In the genomic region with DNA sequence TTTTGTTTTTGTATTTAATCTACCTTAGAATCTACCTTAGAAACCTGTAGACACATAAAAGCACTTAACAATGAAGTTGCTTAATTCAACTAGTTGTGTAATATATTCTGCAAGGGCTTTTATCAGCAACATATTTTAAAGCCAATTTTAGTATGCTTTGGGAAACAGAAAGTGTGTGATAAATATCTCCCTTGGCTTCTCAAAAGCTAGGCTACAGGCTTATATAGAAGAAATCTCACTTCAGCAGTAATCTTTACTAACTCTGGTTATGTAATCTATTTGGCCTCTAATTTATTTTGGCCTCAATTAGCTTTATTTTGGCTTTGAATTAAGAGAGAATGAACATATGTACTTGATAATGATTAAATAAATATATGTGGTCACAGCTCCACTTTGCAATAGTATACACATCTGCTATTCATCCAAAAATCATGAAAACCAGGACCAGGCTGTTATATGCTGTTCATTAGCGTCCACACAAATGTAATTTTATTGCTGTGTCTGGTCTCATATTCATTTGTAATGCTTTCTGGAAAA, we compare ENCODE assay signal across 22 cellular contexts. TPM values are rescaled to one million over a fixed set of nuclear protein-coding genes. Genes with fewer than 3 reads are reported as not detected.
DNase-seq lines count a peak whose midpoint lies in the region; ATAC-seq, FAIRE-seq and TF ChIP-seq lines count a peak whose summit lies in the region.
"Had no signal": no experiment of that assay in that cellular context is flagged by ENCODE, and none has a peak within 500 bp of the region (broad histone marks: within the 10 kb centered on the region; RNA-seq: fewer than 3 reads in every experiment).

No MANE protein-coding gene starts in this region.

- no peaks in the 10 kb centered on the region for H3K27me3 ChIP-seq in K562 (ENCODE audit: control insufficient read depth in 2 of 2, insufficient read depth in 2 of 2, low read length in 2 of 2)
- H3K27me3 ChIP-seq in upper lobe of right lung, result no peaks in the 10 kb centered on the region
- H3K27me3 ChIP-seq: adrenal gland, BE2C, esophagus muscularis mucosa had no signal

- BruUV-seq in K562 (replicated peaks; lab: Mats Ljungman, UMichigan), result no TSS peak

- WGBS in K562 (ENCODE audit: insufficient coverage, low coverage, missing lambda C conversion rate), result 67% methylated on average over 1 of the region's 1 CpG

- H3K9me3 ChIP-seq in K562 (replicated peaks; ENCODE audit: control insufficient read depth, insufficient read depth, low read depth, low read length) (no peaks in the 10 kb centered on the region), upper lobe of right lung (no peaks in the 10 kb centered on the region)
- H3K9me3 ChIP-seq: adrenal gland, BE2C had no signal

- H3K27ac ChIP-seq in K562 (ENCODE audit: extremely low read depth, low read depth, low read length), result no peak overlapping the region
- peak overlapping the region; percentile 1 for H3K27ac ChIP-seq in upper lobe of right lung
- H3K27ac ChIP-seq: adrenal gland, coronary artery, esophagus muscularis mucosa had no signal

- H3K4me2 ChIP-seq in K562 (ENCODE audit: insufficient read depth, low read length), result no peak overlapping the region

- peak; percentile 38 for DNase-seq in NOMO-1 treated with DMSO at 0.1 percent for 48 hours (lab: John Stamatoyannopoulos, UW; ENCODE audit: unreplicated experiment)
- DNase-seq in NOMO-1 treated with dmso at 0.1 percent for 144 hours (lab: John Stamatoyannopoulos, UW; ENCODE audit: unreplicated experiment), result no peak
- no peak for DNase-seq in K562 (ENCODE audit: extremely low read depth in 1 of 4, low spot score in 3 of 4)
- peak; percentile 27 for DNase-seq in iris pigment epithelial cell (ENCODE audit: low read depth)
- DNase-seq in upper lobe of right lung, result no peak
- no peak for DNase-seq in NCI-H82 treated with DMSO at 0.1 percent for 48 hours (lab: John Stamatoyannopoulos, UW; ENCODE audit: unreplicated experiment)
- DNase-seq: activated CD4-positive, CD25-positive, alpha-beta regulatory T cell treated with anti-CD3 and anti-CD28 coated beads, Interleukin-2, amount 50 U/mL, for 72 hours; activated T-cell treated with anti-CD3 and anti-CD28 coated beads, Interleukin-2, amount 50 U/mL, for 1 hour; adrenal gland; BE2C; effector memory CD8-positive, alpha-beta T cell; mesenchymal stem cell; NCI-H1694 treated with DMSO at 0.1 percent for 48 hours; NCI-H774; SIG-M5; stimulated activated CD8-positive, alpha-beta memory T cell treated with anti-CD3 and anti-CD28 coated beads, Interleukin-4, amount 100 ng/mL, for 48 hours had no signal

- no peak for TF ChIP-seq EP300 in K562 (IDR thresholded peaks at IDR 0.05; ENCODE audit: low read length)

- H3K36me3 ChIP-seq in K562 (ENCODE audit: control insufficient read depth, insufficient read depth, low read length) (no peaks in the 10 kb centered on the region), upper lobe of right lung (no peaks in the 10 kb centered on the region)
- H3K36me3 ChIP-seq: adrenal gland, BE2C, esophagus muscularis mucosa had no signal

- in situ Hi-C loops in K562 (cut with MboI), result no loop called here

- H3K79me2 ChIP-seq in K562 (ENCODE audit: control insufficient read depth, insufficient read depth, low read length), result peaks cover 77% of the 10 kb centered on the region

- no peak for TF ChIP-seq CTCF in K562 (IDR thresholded peaks at IDR 0.05 in 2 of 3, conservative IDR thresholded peaks at IDR 0.05 in 1 of 3; ENCODE audit: insufficient read depth in 2 of 3, low read depth in 1 of 3, low read length in 3 of 3)
- TF ChIP-seq CTCF in upper lobe of right lung (IDR thresholded peaks at IDR 0.05), result no peak

- FAIRE-seq in K562 (lab: Jason Lieb, UNC), result no peak
- FAIRE-seq: bronchial epithelial cell, H1 had no signal

- no peak overlapping the region for H3K4me3 ChIP-seq in K562
- no peak overlapping the region for H3K4me3 ChIP-seq in upper lobe of right lung
- H3K4me3 ChIP-seq: adrenal gland, coronary artery, esophagus muscularis mucosa had no signal

- no peaks in the 10 kb centered on the region for H4K20me1 ChIP-seq in K562 (replicated peaks; ENCODE audit: control insufficient read depth, insufficient read depth, low read length)

- no peak for TF ChIP-seq RAD21 in K562 (CRISPR knock-in tag; conservative IDR thresholded peaks at IDR 0.05 in 1 of 2, IDR thresholded peaks at IDR 0.05 in 1 of 2)

- ATAC-seq in K562 (no peak), upper lobe of right lung (no peak), GM21786 (IDR thresholded peaks at IDR 0.05; ENCODE audit: unreplicated experiment) (no peak), HG03354 (IDR thresholded peaks at IDR 0.05; ENCODE audit: poor library complexity, severe bottlenecking, unreplicated experiment) (no peak)
- ATAC-seq: effector memory CD8-positive, alpha-beta T cell had no signal

- no peak overlapping the region for H2AFZ ChIP-seq in K562 (ENCODE audit: low read depth, low read length)

- H3K9ac ChIP-seq in K562 (ENCODE audit: insufficient read depth in 1 of 2, low read depth in 2 of 2, low read length in 2 of 2), result no peak overlapping the region

- POLR2A ChIA-PET in K562 (lab: Yijun Ruan, JAX), result interaction anchor here (0.9 to 1.9 kb wide), 3 partner anchors 9 to 26 kb away, joined by 3 to 4 read pairs (median 3); no protein-coding TSS in a partner anchor

- CTCF ChIA-PET in K562 (lab: Yijun Ruan, JAX; ENCODE audit: low intra/inter-chr PET ratio), result no interaction called here

- peaks cover 0 to 5% of the 10 kb centered on the region in 2 experiments; a peak in 3 of 5 replicates for H3K4me1 ChIP-seq in K562 (replicated peaks in 1 of 2; ENCODE audit: control insufficient read depth in 2 of 2, insufficient read depth in 2 of 2, low read length in 2 of 2)
- H3K4me1 ChIP-seq in upper lobe of right lung, result peaks cover 4% of the 10 kb centered on the region

- no peaks in the 10 kb centered on the region for H3K9me1 ChIP-seq in K562 (ENCODE audit: control insufficient read depth, insufficient read depth, low read length)

- intact Hi-C loops in K562 (cut with micrococcal nuclease), result no loop called here
- intact Hi-C loops in upper lobe of right lung (cut with DNase I), result no loop called here

- no peak for TF ChIP-seq POLR2A in K562 (conservative IDR thresholded peaks at IDR 0.05)

TF ChIP-seq in K562, 482 proteins besides CTCF, POLR2A, EP300 and RAD21 (continues in another document):
- TF ChIP-seq CEBPB (tag; IDR thresholded peaks at IDR 0.05) (peak; percentile 42), HMG20A (CRISPR knock-in tag; conservative IDR thresholded peaks at IDR 0.05) (no peak)
- TF ChIP-seq, protein P1, sequence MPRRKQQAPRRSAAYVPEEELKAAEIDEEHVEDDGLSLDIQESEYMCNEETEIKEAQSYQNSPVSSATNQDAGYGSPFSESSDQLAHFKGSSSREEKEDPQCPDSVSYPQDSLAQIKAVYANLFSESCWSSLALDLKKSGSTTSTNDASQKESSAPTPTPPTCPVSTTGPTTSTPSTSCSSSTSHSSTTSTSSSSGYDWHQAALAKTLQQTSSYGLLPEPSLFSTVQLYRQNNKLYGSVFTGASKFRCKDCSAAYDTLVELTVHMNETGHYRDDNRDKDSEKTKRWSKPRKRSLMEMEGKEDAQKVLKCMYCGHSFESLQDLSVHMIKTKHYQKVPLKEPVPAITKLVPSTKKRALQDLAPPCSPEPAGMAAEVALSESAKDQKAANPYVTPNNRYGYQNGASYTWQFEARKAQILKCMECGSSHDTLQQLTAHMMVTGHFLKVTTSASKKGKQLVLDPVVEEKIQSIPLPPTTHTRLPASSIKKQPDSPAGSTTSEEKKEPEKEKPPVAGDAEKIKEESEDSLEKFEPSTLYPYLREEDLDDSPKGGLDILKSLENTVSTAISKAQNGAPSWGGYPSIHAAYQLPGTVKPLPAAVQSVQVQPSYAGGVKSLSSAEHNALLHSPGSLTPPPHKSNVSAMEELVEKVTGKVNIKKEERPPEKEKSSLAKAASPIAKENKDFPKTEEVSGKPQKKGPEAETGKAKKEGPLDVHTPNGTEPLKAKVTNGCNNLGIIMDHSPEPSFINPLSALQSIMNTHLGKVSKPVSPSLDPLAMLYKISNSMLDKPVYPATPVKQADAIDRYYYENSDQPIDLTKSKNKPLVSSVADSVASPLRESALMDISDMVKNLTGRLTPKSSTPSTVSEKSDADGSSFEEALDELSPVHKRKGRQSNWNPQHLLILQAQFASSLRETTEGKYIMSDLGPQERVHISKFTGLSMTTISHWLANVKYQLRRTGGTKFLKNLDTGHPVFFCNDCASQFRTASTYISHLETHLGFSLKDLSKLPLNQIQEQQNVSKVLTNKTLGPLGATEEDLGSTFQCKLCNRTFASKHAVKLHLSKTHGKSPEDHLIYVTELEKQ (CRISPR knock-in tag; IDR thresholded peaks at IDR 0.05), result no peak
- TF ChIP-seq, protein P2, sequence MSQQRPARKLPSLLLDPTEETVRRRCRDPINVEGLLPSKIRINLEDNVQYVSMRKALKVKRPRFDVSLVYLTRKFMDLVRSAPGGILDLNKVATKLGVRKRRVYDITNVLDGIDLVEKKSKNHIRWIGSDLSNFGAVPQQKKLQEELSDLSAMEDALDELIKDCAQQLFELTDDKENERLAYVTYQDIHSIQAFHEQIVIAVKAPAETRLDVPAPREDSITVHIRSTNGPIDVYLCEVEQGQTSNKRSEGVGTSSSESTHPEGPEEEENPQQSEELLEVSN (IDR thresholded peaks at IDR 0.05; ENCODE audit: borderline replicate concordance in 1 of 2, extremely low read depth in 1 of 2, insufficient read depth in 1 of 2, insufficient read length in 1 of 2, low read depth in 1 of 2, low read length in 1 of 2, poor library complexity in 1 of 2, severe bottlenecking in 1 of 2), result no peak

RNA-seq across cellular contexts. Expression of a gene that starts 37.2 kb away (rescaled TPM):
- total RNA-seq in K562 (2011; cell fraction: chromatin; rRNA removed; ENCODE audit: low replicate concordance), result 38.8 and 60.4 TPM in 2 replicates
- 28.2 and 38.7 TPM in 2 replicates for total RNA-seq in K562 (2011; cell fraction: nucleolus; rRNA removed)
- 30.5 and 33.0 TPM in 2 replicates for total RNA-seq in K562 (2011; cell fraction: nucleoplasm; rRNA removed)
- 17.0 and 18.9 TPM in 2 replicates for total RNA-seq in K562 (2014; rRNA removed)
- total RNA-seq in K562 (2014; rRNA removed; fragmentation: Illumina TruSeq; extraction: Trizol), result 10.8 and 13.4 TPM in 2 replicates
- total RNA-seq in K562 (2015; rRNA removed; fragmentation: Illumina TruSeq; extraction: Trizol), result 11.5 and 12.3 TPM in 2 replicates
- total RNA-seq in K562 (2021), result 13.2 and 15.5 TPM in 2 replicates
- 10.2 and 11.3 TPM in 2 replicates for polyA plus RNA-seq in K562 (2011; rRNA removed)
- 19.2 and 20.8 TPM in 2 replicates for polyA plus RNA-seq in K562 (2011; cell fraction: cytosol; rRNA removed)
- 29.8 and 46.7 TPM in 2 replicates for polyA plus RNA-seq in K562 (2011; cell fraction: nucleus; rRNA removed)
- polyA plus RNA-seq in K562 (2012), result 7.7 and 9.4 TPM in 2 replicates
- polyA plus RNA-seq in K562 (2014; fragmentation: Illumina TruSeq; extraction: Trizol), result 7.8 and 10.5 TPM in 2 replicates
- polyA plus RNA-seq in K562 (2014; fragmentation: Nextera tagmentation; extraction: Ambion mirVana), result 10 to 100 TPM in 1 of 2 experiments, 1 to 10 TPM in 1; 3.0 to 10.3 TPM
- polyA plus RNA-seq in K562 (2014; rRNA removed), result 8.1 and 9.9 TPM in 2 replicates
- polyA minus RNA-seq in K562 (2011; rRNA and poly(A)+ RNA removed), result 68.0 and 70.2 TPM in 2 replicates
- 16.3 and 20.8 TPM in 2 replicates for polyA minus RNA-seq in K562 (2011; cell fraction: cytosol; rRNA and poly(A)+ RNA removed)
- polyA minus RNA-seq in K562 (2011; cell fraction: nucleus; rRNA and poly(A)+ RNA removed), result 21.0 and 26.5 TPM in 2 replicates
- 55.8 TPM for total RNA-seq in upper lobe of right lung

Comparison
In these comparisons a context has a peak if more than half of its experiments do, and no peak if none do; other contexts are left out.
1. DNase-seq: peak in NOMO-1 treated with DMSO at 0.1 percent for 48 hours (single experiment) and iris pigment epithelial cell (single experiment); none in NOMO-1 treated with dmso at 0.1 percent for 144 hours (single experiment), K562 (0 of 4), upper lobe of right lung (single experiment) and NCI-H82 treated with DMSO at 0.1 percent for 48 hours (single experiment).